39 cellular contexts compared by ENCODE assay signal in the genomic region with DNA sequence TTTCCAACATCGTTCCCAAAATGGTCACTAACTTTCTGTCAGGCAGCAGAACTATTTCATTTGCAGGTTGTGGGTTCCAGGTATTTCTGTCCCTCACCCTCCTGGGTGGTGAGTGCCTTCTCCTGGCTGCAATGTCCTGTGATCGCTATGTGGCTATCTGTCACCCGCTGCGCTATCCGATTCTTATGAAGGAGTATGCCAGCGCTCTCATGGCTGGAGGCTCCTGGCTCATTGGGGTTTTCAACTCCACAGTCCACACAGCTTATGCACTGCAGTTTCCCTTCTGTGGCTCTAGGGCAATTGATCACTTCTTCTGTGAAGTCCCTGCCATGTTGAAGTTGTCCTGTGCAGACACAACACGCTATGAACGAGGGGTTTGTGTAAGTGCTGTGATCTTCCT. TPM values are rescaled to one million over a fixed set of nuclear protein-coding genes. Genes with fewer than 3 reads are reported as not detected.
"Had no signal": no experiment of that assay in that cellular context is flagged by ENCODE, and none has a peak within 500 bp of the region (broad histone marks: within the 10 kb centered on the region; RNA-seq: fewer than 3 reads in every experiment).

No MANE protein-coding gene starts in this region.

- DNase-seq: Karpas-422, Kasumi-1, MG63, MM.1S, MV-4-11, NCI-H1048, NCI-H1092, NCI-H1092 treated with DMSO at 0.1 percent for 48 hours, NCI-H1105, NCI-H1105 treated with DMSO at 0.1 percent for 48 hours, NCI-H1417, NCI-H1417 treated with DMSO at 0.1 percent for 48 hours, NCI-H1436, NCI-H1436 treated with DMSO at 0.1 percent for 48 hours, NCI-H146, NCI-H1694, NCI-H1694 treated with DMSO at 0.1 percent for 48 hours, NCI-H187, NCI-H187 treated with DMSO at 0.1 percent for 48 hours, NCI-H1930, NCI-H2029, NCI-H2029 treated with DMSO at 0.1 percent for 48 hours, NCI-H2081, NCI-H2081 treated with DMSO at 0.1 percent for 48 hours, NCI-H2107, NCI-H2171, NCI-H2171 treated with DMSO at 0.1 percent for 48 hours, NCI-H2227 treated with DMSO at 0.1 percent for 48 hours, NCI-H226, NCI-H345, NCI-H446, NCI-H446 treated with DMSO at 0.1 percent for 48 hours, NCI-H510A, NCI-H510A treated with DMSO at 0.1 percent for 48 hours had no signal

- H3K27me3 ChIP-seq: MG63 had no signal

- H3K4me3 ChIP-seq: MG63 had no signal

- H3K4me2 ChIP-seq: KMS-11 had no signal

- H3K27ac ChIP-seq: KMS-11 had no signal

- H3K9me3 ChIP-seq: MG63 had no signal

- H3K36me3 ChIP-seq: MG63 had no signal

- H3K9ac ChIP-seq: KMS-11 had no signal

RNA-seq across cellular contexts. Expression of a gene that starts 9.3 kb away (rescaled TPM):
- total RNA-seq: LHCN-M2, M059J, MCF 10A, NCI-H460 had no signal

RNA-seq across cellular contexts. Expression of a gene that starts 13.9 kb away (rescaled TPM):
- total RNA-seq: LHCN-M2, M059J, MCF 10A, NCI-H460 had no signal

RNA-seq across cellular contexts. Expression of a gene that starts 14.7 kb away (rescaled TPM):
- total RNA-seq: LHCN-M2, M059J, MCF 10A, NCI-H460 had no signal

RNA-seq across cellular contexts. Expression of a gene that starts 31.0 kb away (rescaled TPM):
- total RNA-seq: LHCN-M2, M059J, MCF 10A, NCI-H460 had no signal

RNA-seq across cellular contexts. Expression of a gene that starts 38.6 kb away (rescaled TPM):
- total RNA-seq: LHCN-M2, M059J, MCF 10A, NCI-H460 had no signal
